In the genomic region with DNA sequence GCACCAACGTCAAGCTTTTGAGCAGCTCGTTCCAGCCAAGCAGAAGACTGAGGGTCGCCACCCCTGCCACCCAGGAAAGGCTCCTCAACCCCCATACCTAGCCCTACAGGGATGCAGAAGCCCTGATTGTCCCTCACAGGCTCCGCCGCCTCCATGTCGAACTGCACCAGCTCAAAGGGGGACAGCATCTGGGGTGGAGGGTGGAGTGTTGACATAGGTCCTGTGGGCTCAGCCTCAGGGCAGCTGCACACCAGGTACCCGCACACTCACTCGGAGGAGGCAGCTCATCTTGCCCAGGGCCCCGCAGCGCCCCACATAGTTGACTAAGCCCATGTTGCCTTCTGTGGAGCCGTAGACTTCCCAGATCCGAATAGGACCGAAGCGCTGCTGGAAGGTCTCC, we compare ENCODE assay signal across 9 cellular contexts. TPM values are rescaled to one million over a fixed set of nuclear protein-coding genes. Genes with fewer than 3 reads are reported as not detected.
A peak's percentile ranks its signal among the peaks of the same experiment; 100 is the strongest.
DNase-seq lines count a peak whose midpoint lies in the region; ATAC-seq and TF ChIP-seq lines count a peak whose summit lies in the region.
"Had no signal": no experiment of that assay in that cellular context is flagged by ENCODE, and none has a peak within 500 bp of the region (broad histone marks: within the 10 kb centered on the region; RNA-seq: fewer than 3 reads in every experiment).

No MANE protein-coding gene starts in this region.

- H3K4me1 ChIP-seq in right cardiac atrium (ENCODE audit: control insufficient read depth, insufficient read depth, low read length) (peaks cover 4% of the 10 kb centered on the region), testis (peaks cover 16% of the 10 kb centered on the region)

- no peak for TF ChIP-seq POLR2A in NB4 (IDR thresholded peaks at IDR 0.05; ENCODE audit: extremely low read depth, insufficient read length)
- TF ChIP-seq POLR2A in testis (IDR thresholded peaks at IDR 0.05) = no peak

- no peaks in the 10 kb centered on the region for H3K9me3 ChIP-seq in right cardiac atrium (ENCODE audit: control insufficient read depth, low read length)
- no peaks in the 10 kb centered on the region for H3K9me3 ChIP-seq in testis

- H3K4me3 ChIP-seq in AG04449 (ENCODE audit: low read depth, low read length) (peak overlapping the region; percentile 70), NB4 (ENCODE audit: low read depth, low read length) (peak overlapping the region; percentile 69), right cardiac atrium (ENCODE audit: low read length) (peak overlapping the region; percentile 61), testis (no peak overlapping the region)

- intact Hi-C loops in right cardiac atrium (cut with DNase I) (no loop called here), testis (cut with DNase I; ENCODE audit: low total_unique reads) (no loop called here)

- POLR2A ChIA-PET in AG04449 (lab: Yijun Ruan, JAX) = interaction anchor here (0.9 to 2.0 kb wide), 2 partner anchors 18 to 20 kb away, joined by 4 to 7 read pairs; a partner anchor contains a TSS

- no peak for ATAC-seq in right cardiac atrium

- no peaks in the 10 kb centered on the region for H3K36me3 ChIP-seq in testis (ENCODE audit: low read depth, missing control alignments)

- 96% methylated on average over 14 of the region's 14 CpGs for WGBS in right cardiac atrium
- WGBS in testis, 2 donors = 81 to 92% methylated on average over 3 to 14 of the region's 14 CpGs

- DNase-seq in AG04449 (ENCODE audit: low read depth, low spot score) (no peak), NB4 (ENCODE audit: low read depth) (no peak), right cardiac atrium (peak in 1 of 3 donors; percentile 58), NCI-H774 (lab: John Stamatoyannopoulos, UW) (no peak), middle frontal gyrus (ENCODE audit: extremely low spot score, low spot score) (no peak), testis (no peak)
- DNase-seq: activated T-cell treated with anti-CD3 and anti-CD28 coated beads, Interleukin-2, amount 50 U/mL, for 72 hours; DMS53; stimulated activated CD4-positive, alpha-beta T cell treated with anti-CD3 and anti-CD28 coated beads, Interleukin-2, amount 100 ng/mL, for 24 hours had no signal

- H3K27me3 ChIP-seq in right cardiac atrium (ENCODE audit: control insufficient read depth, insufficient read depth) (no peaks in the 10 kb centered on the region), testis (no peaks in the 10 kb centered on the region)

- no peak overlapping the region for H3K27ac ChIP-seq in right cardiac atrium (ENCODE audit: low read length)
- H3K27ac ChIP-seq in testis = no peak overlapping the region

- CTCF ChIA-PET in AG04449 (lab: Yijun Ruan, JAX) = interaction anchor here (1.1 to 4.0 kb wide), 3 partner anchors 13 to 91 kb away, joined by 3 to 43 read pairs (median 33); a partner anchor contains a TSS

- no peak for TF ChIP-seq CTCF in AG04449 (IDR thresholded peaks at IDR 0.05; ENCODE audit: insufficient read depth, low read length, missing control alignments)
- no peak for TF ChIP-seq CTCF in NB4 (IDR thresholded peaks at IDR 0.05; ENCODE audit: low read depth, low read length)
- TF ChIP-seq CTCF in testis (IDR thresholded peaks at IDR 0.05) = no peak

RNA-seq across cellular contexts. Expression of a gene that starts 11.6 kb away (rescaled TPM):
- total RNA-seq in right cardiac atrium (1 to 10 TPM; 5.3 to 8.1 (median 7.5) TPM), testis (10 to 100 TPM; 29.1 to 37.8 TPM)
- polyA plus RNA-seq in right cardiac atrium (7.6 TPM), testis (ENCODE audit: insufficient read depth, low read depth, low replicate concordance) (63.6 TPM)

RNA-seq across cellular contexts. Expression of a gene that starts 19.4 kb away (rescaled TPM):
- total RNA-seq in right cardiac atrium = 10 to 100 TPM in 3 of 4 donors, 1 to 10 TPM in 1; 9.9 to 13.1 (median 11.1) TPM
- 7.0 TPM for polyA plus RNA-seq in right cardiac atrium
- total RNA-seq in testis = 10 to 100 TPM; 14.0 to 15.1 TPM
- polyA plus RNA-seq in testis (ENCODE audit: insufficient read depth, low read depth, low replicate concordance) = 6.9 TPM

RNA-seq across cellular contexts. Expression of a gene that starts 24.1 kb away (rescaled TPM):
- total RNA-seq in right cardiac atrium = 1 to 10 TPM; 4.8 to 7.6 (median 5.7) TPM
- 6.4 TPM for polyA plus RNA-seq in right cardiac atrium
- total RNA-seq in testis = 10 to 100 TPM; 33.6 to 38.7 TPM
- 24.3 TPM for polyA plus RNA-seq in testis (ENCODE audit: insufficient read depth, low read depth, low replicate concordance)

RNA-seq across cellular contexts. Expression of a gene that starts 33.4 kb away (rescaled TPM):
- total RNA-seq in right cardiac atrium (1 to 10 TPM; 5.2 to 7.4 (median 6.9) TPM), testis (10 to 100 TPM; 23.2 to 24.8 TPM)
- polyA plus RNA-seq in right cardiac atrium (3.3 TPM), testis (ENCODE audit: insufficient read depth, low read depth, low replicate concordance) (7.8 TPM)

RNA-seq across cellular contexts. Expression of a gene that starts 43.6 kb away (rescaled TPM):
- total RNA-seq in right cardiac atrium (100 to 1,000 TPM; 139 to 161 (median 148) TPM), testis (100 to 1,000 TPM; 415 to 521 TPM)
- polyA plus RNA-seq in right cardiac atrium (98.7 TPM), testis (ENCODE audit: insufficient read depth, low read depth, low replicate concordance) (694 TPM)

Comparison
In these comparisons a context has a peak if more than half of its experiments do, and no peak if none do; other contexts are left out.
1. H3K4me3 ChIP-seq: peak in AG04449 (single experiment), NB4 (single experiment) and right cardiac atrium (single experiment); none in testis (0 of 2).
2. RNA of a gene that starts 24.1 kb away (total RNA-seq): 33.6 to 38.7 TPM in testis; 4.8 to 7.6 TPM in right cardiac atrium; every median in the first group is over 4 times any median in the second.